12 cellular contexts compared by ENCODE assay signal in the genomic region with DNA sequence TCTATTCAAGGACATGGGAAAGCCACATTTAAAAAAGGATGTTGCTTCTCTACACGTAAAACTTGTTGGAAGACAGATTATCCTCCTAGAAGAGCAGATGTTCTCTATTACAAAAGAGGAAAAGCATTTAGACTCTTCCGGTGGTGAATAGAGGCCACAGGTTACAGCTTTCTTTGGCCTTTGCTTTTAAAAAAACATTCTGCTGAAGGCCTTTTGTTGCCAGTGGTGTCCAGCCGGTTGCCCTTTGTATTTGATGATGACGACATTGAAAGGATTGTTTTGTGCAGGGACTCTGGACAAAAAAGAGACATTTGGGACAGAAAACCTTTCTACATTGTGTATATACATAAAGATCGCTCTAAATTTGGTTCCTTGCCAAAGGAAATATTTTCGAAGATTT.
DNase-seq lines count a peak whose midpoint lies in the region; ATAC-seq and TF ChIP-seq lines count a peak whose summit lies in the region.
"Had no signal": no experiment of that assay in that cellular context is flagged by ENCODE, and none has a peak within 500 bp of the region (broad histone marks: within the 10 kb centered on the region; RNA-seq: fewer than 3 reads in every experiment).

No MANE protein-coding gene starts in this region.

- H3K4me3 Mint-ChIP-seq in activated naive CD8-positive, alpha-beta T cell treated with anti-CD3 and anti-CD28 coated beads for 36 hours, result no peak overlapping the region
- H3K4me3 Mint-ChIP-seq: stimulated activated naive CD8-positive, alpha-beta T cell treated with anti-CD3 and anti-CD28 coated beads, Interleukin-15, amount 100 ng/mL, for 72 hours had no signal

- H3K4me3 ChIP-seq in SK-N-SH (ENCODE audit: low read depth in 2 of 2, low read length in 1 of 2) (no peak overlapping the region), choroid plexus epithelial cell (ENCODE audit: low read depth, low read length) (no peak overlapping the region), liver (ENCODE audit: low read depth in 1 of 3, low read length in 3 of 3) (no peak overlapping the region), aorta (ENCODE audit: low read length in 2 of 2) (no peak overlapping the region)

- intact Hi-C loops in aorta (cut with DNase I), result no loop called here

- H3K27ac ChIP-seq in SK-N-SH (ENCODE audit: low read depth in 2 of 2, low read length in 1 of 2) (peak overlapping the region; percentile 72 to 95; a peak in 3 of 4 replicates), liver (ENCODE audit: low read depth in 1 of 2, low read length in 2 of 2) (peak overlapping the region; percentile 33 to 85), aorta (ENCODE audit: low read depth in 1 of 2, low read length in 2 of 2) (peak overlapping the region in 1 of 2 donors; percentile 11)

- POLR2A ChIA-PET in SK-N-SH (lab: Yijun Ruan, JAX), result no interaction called here

- H3K36me3 ChIP-seq in SK-N-SH (replicated peaks in 1 of 2; ENCODE audit: control insufficient read depth in 1 of 2, insufficient read depth in 2 of 2, low read length in 1 of 2) (no peaks in the 10 kb centered on the region), liver (ENCODE audit: control insufficient read depth in 4 of 4, insufficient read depth in 3 of 4, low read depth in 1 of 4, low read length in 3 of 4) (no peaks in the 10 kb centered on the region), aorta (ENCODE audit: control insufficient read depth in 1 of 2, insufficient read depth in 2 of 2, low read length in 1 of 2) (no peaks in the 10 kb centered on the region)

- CTCF ChIA-PET in SK-N-SH (lab: Yijun Ruan, JAX), result interaction anchor here (1.3 kb wide), 1 partner anchor 148 kb away, joined by 3 read pairs; no protein-coding TSS in a partner anchor

- H3K36me3 Mint-ChIP-seq in activated naive CD8-positive, alpha-beta T cell treated with anti-CD3 and anti-CD28 coated beads for 36 hours, result no peaks in the 10 kb centered on the region

- no peaks in the 10 kb centered on the region for H3K9me2 ChIP-seq in SK-N-SH

- TF ChIP-seq RAD21 in SK-N-SH (IDR thresholded peaks at IDR 0.05; ENCODE audit: low read length) (no peak), liver (IDR thresholded peaks at IDR 0.05) (peak; percentile 57 to 69)

- peaks cover 42% of the 10 kb centered on the region for H3F3A ChIP-seq in SK-N-SH (replicated peaks; ENCODE audit: insufficient read depth)

- H4K20me1 ChIP-seq in SK-N-SH (ENCODE audit: insufficient read depth), result no peaks in the 10 kb centered on the region

- ATAC-seq in SK-N-SH treated with all-trans-retinoic acid at 6 μM for 48 hours (no peak; the same call in 2 of the 3 replicates), aorta (ENCODE audit: low FRiP score) (peak; percentile 51), GM21390 (IDR thresholded peaks at IDR 0.05; ENCODE audit: unreplicated experiment) (no peak)
- ATAC-seq: stimulated activated naive CD8-positive, alpha-beta T cell treated with anti-CD3 and anti-CD28 coated beads, Interleukin-15, amount 100 ng/mL, for 72 hours had no signal

- H3K27ac Mint-ChIP-seq in activated naive CD8-positive, alpha-beta T cell treated with anti-CD3 and anti-CD28 coated beads for 36 hours, result no peak overlapping the region
- H3K27ac Mint-ChIP-seq: stimulated activated naive CD8-positive, alpha-beta T cell treated with anti-CD3 and anti-CD28 coated beads, Interleukin-15, amount 100 ng/mL, for 72 hours had no signal

- TF ChIP-seq CTCF in SK-N-SH (IDR thresholded peaks at IDR 0.05) (no peak), choroid plexus epithelial cell (conservative IDR thresholded peaks at IDR 0.05; ENCODE audit: low read depth, low read length) (no peak), liver (IDR thresholded peaks at IDR 0.05; ENCODE audit: low read depth, low read length, missing input control) (no peak)

- WGBS in SK-N-SH (ENCODE audit: low lambda C conversion rate), result 58% methylated on average over 6 of the region's 6 CpGs
- WGBS in liver, result 17% methylated on average over 6 of the region's 6 CpGs
- WGBS in aorta, 2 donors, result 2 to 4% methylated on average over 6 of the region's 6 CpGs

- DNase-seq in SK-N-SH, result no peak
- DNase-seq in choroid plexus epithelial cell (ENCODE audit: low read depth), result peak; percentile 94
- no peak for DNase-seq in aorta
- no peak for DNase-seq in activated effector memory CD4-positive, alpha-beta T cell treated with Interleukin-2 at 50 U/mL for 16 hours
- DNase-seq in activated naive CD8-positive, alpha-beta T cell treated with anti-CD3 and anti-CD28 coated beads for 36 hours, result no peak
- DNase-seq: effector CD4-positive, alpha-beta T cell; NCI-H510A treated with DMSO at 0.1 percent for 48 hours; occipital lobe; stimulated activated naive CD8-positive, alpha-beta T cell treated with anti-CD3 and anti-CD28 coated beads, Interleukin-15, amount 100 ng/mL, for 72 hours had no signal

- H3K79me2 ChIP-seq in SK-N-SH (ENCODE audit: insufficient read depth), result peaks cover 23% of the 10 kb centered on the region

- TF ChIP-seq EP300 in SK-N-SH (IDR thresholded peaks at IDR 0.05; ENCODE audit: borderline replicate concordance in 1 of 2, low read depth in 1 of 2, low read length in 1 of 2), result no peak

- H3K4me2 ChIP-seq in SK-N-SH, result peak overlapping the region; percentile 5; the same call in 1 of the 2 replicates

- H2AFZ ChIP-seq in SK-N-SH (ENCODE audit: low read depth), result no peak overlapping the region

- H3K9ac ChIP-seq in SK-N-SH, result peak overlapping the region; percentile 5; the same call in 1 of the 2 replicates
- peak overlapping the region in 1 of 2 donors; percentile 32 for H3K9ac ChIP-seq in liver (ENCODE audit: low read depth in 1 of 2, low read length in 2 of 2)

- H3K9me3 Mint-ChIP-seq in activated naive CD8-positive, alpha-beta T cell treated with anti-CD3 and anti-CD28 coated beads for 36 hours, result no peaks in the 10 kb centered on the region
- H3K9me3 Mint-ChIP-seq: stimulated activated naive CD8-positive, alpha-beta T cell treated with anti-CD3 and anti-CD28 coated beads, Interleukin-15, amount 100 ng/mL, for 72 hours had no signal

- H3K9me3 ChIP-seq in SK-N-SH (no peaks in the 10 kb centered on the region), liver (ENCODE audit: control insufficient read depth in 4 of 4, low read length in 3 of 4) (no peaks in the 10 kb centered on the region), aorta (ENCODE audit: control insufficient read depth, low read length) (no peaks in the 10 kb centered on the region)

- H3K27me3 ChIP-seq in SK-N-SH (ENCODE audit: insufficient read depth), result no peaks in the 10 kb centered on the region
- no peaks in the 10 kb centered on the region for H3K27me3 ChIP-seq in liver (ENCODE audit: control insufficient read depth in 4 of 4, insufficient read depth in 4 of 4, low read length in 3 of 4)
- no peaks in the 10 kb centered on the region for H3K27me3 ChIP-seq in aorta (ENCODE audit: control insufficient read depth in 1 of 2, insufficient read depth in 2 of 2, low read length in 1 of 2)

- peaks cover 0 to 27% of the 10 kb centered on the region in 2 experiments; a peak in 2 of 4 replicates for H3K4me1 ChIP-seq in SK-N-SH (ENCODE audit: control insufficient read depth in 1 of 2, insufficient read depth in 2 of 2, low read depth in 1 of 2, low read length in 1 of 2)
- H3K4me1 ChIP-seq in liver (ENCODE audit: control insufficient read depth in 4 of 4, insufficient read depth in 4 of 4, low read length in 3 of 4), result peaks cover 9 to 52% (median 41%) of the 10 kb centered on the region in 4 donors
- H3K4me1 ChIP-seq in aorta (ENCODE audit: control insufficient read depth in 1 of 2, insufficient read depth in 2 of 2, low read length in 2 of 2), result peaks cover 4 to 16% of the 10 kb centered on the region in 2 donors

- H3K4me1 Mint-ChIP-seq in activated naive CD8-positive, alpha-beta T cell treated with anti-CD3 and anti-CD28 coated beads for 36 hours, result peaks cover 6% of the 10 kb centered on the region
- H3K4me1 Mint-ChIP-seq: stimulated activated naive CD8-positive, alpha-beta T cell treated with anti-CD3 and anti-CD28 coated beads, Interleukin-15, amount 100 ng/mL, for 72 hours had no signal

- H3K27me3 Mint-ChIP-seq in activated naive CD8-positive, alpha-beta T cell treated with anti-CD3 and anti-CD28 coated beads for 36 hours, result peaks cover 3% of the 10 kb centered on the region
- H3K27me3 Mint-ChIP-seq: stimulated activated naive CD8-positive, alpha-beta T cell treated with anti-CD3 and anti-CD28 coated beads, Interleukin-15, amount 100 ng/mL, for 72 hours had no signal

TF ChIP-seq in SK-N-SH, 30 proteins besides CTCF, POLR2A, EP300 and RAD21 (continues in another document):
- TF ChIP-seq FOXJ3 (CRISPR knock-in tag; IDR thresholded peaks at IDR 0.05) (no peak), NFIC (IDR thresholded peaks at IDR 0.05; ENCODE audit: borderline replicate concordance) (peak; percentile 37; the same call in 1 of the 2 replicates), MAX (IDR thresholded peaks at IDR 0.05; ENCODE audit: low read depth) (no peak), TCF12 (IDR thresholded peaks at IDR 0.05) (peak; percentile 79)

TF ChIP-seq in liver, 16 proteins besides CTCF, POLR2A, EP300 and RAD21 (continues in another document):
- TF ChIP-seq ATF3 (IDR thresholded peaks at IDR 0.05), result peak; percentile 91
- peak; percentile 93 for TF ChIP-seq SP1 (IDR thresholded peaks at IDR 0.05)
- no peak for TF ChIP-seq FOXA2 (IDR thresholded peaks at IDR 0.05)
- TF ChIP-seq GABPA (IDR thresholded peaks at IDR 0.05 in 1 of 2, conservative IDR thresholded peaks at IDR 0.05 in 1 of 2), result peak; percentile 33 to 65
- peak; percentile 89 to 91 for TF ChIP-seq RXRA (IDR thresholded peaks at IDR 0.05)
- peak; percentile 65 for TF ChIP-seq YY1 (IDR thresholded peaks at IDR 0.05)
- TF ChIP-seq TAF1 (conservative IDR thresholded peaks at IDR 0.05), result no peak
- TF ChIP-seq MAX (IDR thresholded peaks at IDR 0.05), result peak; percentile 73
- TF ChIP-seq JUND (IDR thresholded peaks at IDR 0.05), result peak; percentile 87 to 88
- TF ChIP-seq HNF4G (IDR thresholded peaks at IDR 0.05), result peak; percentile 72
- TF ChIP-seq EGR1 (IDR thresholded peaks at IDR 0.05; ENCODE audit: low read depth in 2 of 2), result peak in 1 of 2 donors; percentile 49
- no peak for TF ChIP-seq FOXA1 (IDR thresholded peaks at IDR 0.05)
